Comparison of ENCODE assay signal across 8 cellular contexts in the genomic region with DNA sequence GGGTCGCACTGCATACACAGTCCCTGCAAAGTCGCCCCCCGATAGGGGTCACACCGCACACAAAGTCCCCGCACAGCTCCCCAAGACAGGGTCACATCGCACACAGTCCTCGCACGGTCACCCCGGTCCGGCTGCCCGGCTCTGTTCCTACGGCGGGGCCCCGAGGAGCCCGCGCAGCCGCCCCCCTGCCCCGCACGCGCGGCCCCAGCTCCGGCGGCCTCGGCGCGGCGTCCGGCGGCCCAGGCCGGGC.
DNase-seq lines count a peak whose midpoint lies in the region; ATAC-seq and TF ChIP-seq lines count a peak whose summit lies in the region.

No MANE protein-coding gene starts in this region.

- no peaks in the 10 kb centered on the region for H3F3A ChIP-seq in OCI-LY1 (ENCODE audit: insufficient read depth, low read length)

- H3K9me3 ChIP-seq in OCI-LY1 (ENCODE audit: low read length) (no peaks in the 10 kb centered on the region), neutrophil (no peaks in the 10 kb centered on the region)

- no peak overlapping the region for H2AFZ ChIP-seq in OCI-LY1 (ENCODE audit: low read length)

- H3K9me2 ChIP-seq in OCI-LY1 (ENCODE audit: low read depth, low read length): no peaks in the 10 kb centered on the region

- H3K27me3 ChIP-seq in OCI-LY1 (ENCODE audit: insufficient read depth, low read length): no peaks in the 10 kb centered on the region
- H3K27me3 ChIP-seq in neutrophil: no peaks in the 10 kb centered on the region

- H3K27ac ChIP-seq in OCI-LY1 (ENCODE audit: low read depth, low read length, poor library complexity, severe bottlenecking) (peak overlapping the region; percentile 44), neutrophil (peak overlapping the region; percentile 89)

- H3K36me3 ChIP-seq in OCI-LY1 (ENCODE audit: insufficient read depth, low read length): no peaks in the 10 kb centered on the region; the same call in 1 of the 2 replicates
- H3K36me3 ChIP-seq in neutrophil: peaks cover 4% of the 10 kb centered on the region

- H3K4me3 ChIP-seq in OCI-LY1 (ENCODE audit: low read depth, low read length, poor library complexity, severe bottlenecking) (peak overlapping the region; percentile 95), epithelial cell of esophagus (ENCODE audit: low read length) (peak overlapping the region; percentile 83), neutrophil (ENCODE audit: low read depth in 1 of 2, low read length in 1 of 2) (peak overlapping the region; percentile 83 to 85)

- peak overlapping the region; percentile 95 for H3K4me2 ChIP-seq in OCI-LY1 (ENCODE audit: low read length)

- DNase-seq in epithelial cell of esophagus (ENCODE audit: low read depth) (no peak), HCEC 1CT (no peak), NCI-H2029 treated with DMSO at 0.1 percent for 48 hours (lab: John Stamatoyannopoulos, UW) (no peak), DMS153 (lab: John Stamatoyannopoulos, UW) (no peak), NCI-H524 treated with DMSO at 0.1 percent for 48 hours (lab: John Stamatoyannopoulos, UW) (no peak)

- TF ChIP-seq CTCF in OCI-LY1 (IDR thresholded peaks at IDR 0.05; ENCODE audit: low read length) (no peak), epithelial cell of esophagus (IDR thresholded peaks at IDR 0.05; ENCODE audit: insufficient read depth, low read depth, low read length, missing control alignments) (no peak), neutrophil (IDR thresholded peaks at IDR 0.05) (no peak)

- H3K4me1 ChIP-seq in OCI-LY1 (ENCODE audit: insufficient read depth, low read length, severe bottlenecking) (peaks cover 16% of the 10 kb centered on the region), neutrophil (ENCODE audit: control insufficient read depth in 1 of 2, insufficient read depth in 1 of 2, low read depth in 1 of 2, low read length in 1 of 2) (peaks cover 74 to 75% of the 10 kb centered on the region in 2 experiments)

- H3K79me2 ChIP-seq in OCI-LY1 (ENCODE audit: insufficient read depth, low read length): 0 out of 2 replicates have a peak, but pooled peaks cover 3% of the 10 kb centered on the region

- no peaks in the 10 kb centered on the region for H4K20me1 ChIP-seq in OCI-LY1 (ENCODE audit: insufficient read depth, low read length)

- peak overlapping the region; percentile 92 for H3K9ac ChIP-seq in OCI-LY1 (ENCODE audit: low read length)

- ATAC-seq in GM19035 (IDR thresholded peaks at IDR 0.05; ENCODE audit: unreplicated experiment): peak; percentile 17
